8 cellular contexts compared by ENCODE assay signal in genomic region chrX:65667157-65667502, GRCh38. TPM values are rescaled to one million over a fixed set of nuclear protein-coding genes. Genes with fewer than 3 reads are reported as not detected.
A peak's percentile ranks its signal among the peaks of the same experiment; 100 is the strongest.
DNase-seq lines count a peak whose midpoint lies in the region; ATAC-seq and TF ChIP-seq lines count a peak whose summit lies in the region.

No MANE protein-coding gene starts in this region.

- no peaks in the 10 kb centered on the region for H3K9me3 ChIP-seq in left ventricle myocardium inferior (replicated peaks)
- no peaks in the 10 kb centered on the region for H3K9me3 ChIP-seq in lung (ENCODE audit: control insufficient read depth in 2 of 2, insufficient read depth in 1 of 2, low read length in 1 of 2)
- H3K9me3 ChIP-seq in vagina = no peaks in the 10 kb centered on the region

- H3K27ac ChIP-seq in left ventricle myocardium inferior (replicated peaks) (peak overlapping the region; percentile 96), lung (ENCODE audit: low read depth in 1 of 2, low read length in 1 of 2) (peak overlapping the region; percentile 64 to 95), vagina (peak overlapping the region; percentile 98)

- peaks cover 30% of the 10 kb centered on the region for H3K36me3 Mint-ChIP-seq in T-cell

- H3K4me1 ChIP-seq in left ventricle myocardium inferior (peaks cover 40% of the 10 kb centered on the region), lung (ENCODE audit: control insufficient read depth in 2 of 2, insufficient read depth in 2 of 2, low read length in 2 of 2) (peaks cover 4 to 5% of the 10 kb centered on the region in 2 donors), vagina (peaks cover 20% of the 10 kb centered on the region)

- TF ChIP-seq POLR2A in vagina (IDR thresholded peaks at IDR 0.05) = no peak

- H3K4me3 Mint-ChIP-seq in T-cell = peak overlapping the region; percentile 74 to 90 (median 78)

- POLR2A ChIA-PET in T-cell (lab: Charles Lee) = interaction anchor here in 1 of 2 donors (0.6 kb wide), 1 partner anchor 71 kb away, joined by 7 read pairs; no protein-coding TSS in a partner anchor

- peak overlapping the region; percentile 63 to 85 for H3K27ac Mint-ChIP-seq in T-cell

- H3K27me3 Mint-ChIP-seq in T-cell = peaks cover 0 to 5% of the 10 kb centered on the region in 2 donors

- H3K4me3 ChIP-seq in left ventricle myocardium inferior = peak overlapping the region; percentile 81
- H3K4me3 ChIP-seq in lung = no peak overlapping the region
- peak overlapping the region; percentile 74 to 76 for H3K4me3 ChIP-seq in vagina

- ATAC-seq in left ventricle myocardium superior (no peak), T-cell (replicated peaks in 1 of 4) (no peak), lung (ENCODE audit: insufficient read depth, low FRiP score) (no peak)

- no peak for TF ChIP-seq CTCF in left ventricle myocardium inferior (IDR thresholded peaks at IDR 0.05; ENCODE audit: borderline replicate concordance)
- no peak for TF ChIP-seq CTCF in lung (IDR thresholded peaks at IDR 0.05; ENCODE audit: control extremely low read depth, extremely low read depth)
- TF ChIP-seq CTCF in vagina (IDR thresholded peaks at IDR 0.05) = no peak

- no peaks in the 10 kb centered on the region for H3K9me3 Mint-ChIP-seq in T-cell

- CTCF ChIA-PET in T-cell (lab: Charles Lee) = interaction anchor here (0.6 to 0.7 kb wide), 2 partner anchors 37 to 58 kb away, joined by 3 to 5 read pairs; no protein-coding TSS in a partner anchor

- DNase-seq in left ventricle myocardium inferior = no peak
- DNase-seq in left ventricle myocardium superior = no peak
- no peak for DNase-seq in T-cell
- DNase-seq in lung (ENCODE audit: low spot score) = no peak
- no peak for DNase-seq in vagina (ENCODE audit: extremely low spot score in 2 of 2)
- no peak for DNase-seq in COLO829 (ENCODE audit: low spot score)
- DNase-seq in DMS53 treated with DMSO at 0.1 percent for 48 hours (lab: John Stamatoyannopoulos, UW; ENCODE audit: unreplicated experiment) = no peak
- DNase-seq in NCI-H187 treated with DMSO at 0.1 percent for 48 hours (lab: John Stamatoyannopoulos, UW) = no peak

- H3K27me3 ChIP-seq in left ventricle myocardium inferior (ENCODE audit: low read depth) (no peaks in the 10 kb centered on the region), lung (ENCODE audit: control insufficient read depth, insufficient read depth) (no peaks in the 10 kb centered on the region), vagina (no peaks in the 10 kb centered on the region)

- intact Hi-C loops in left ventricle myocardium inferior (cut with micrococcal nuclease) = loop anchor here (5.0 kb wide), 1 partner anchor 65 kb away; no protein-coding TSS in a partner anchor
- intact Hi-C loops in left ventricle myocardium superior (cut with micrococcal nuclease) = no loop called here
- intact Hi-C loops in vagina (cut with DNase I) = no loop called here

- 4 to 41% methylated on average over 2 to 6 of the region's 6 CpGs for WGBS in lung, 2 donors

- H3K36me3 ChIP-seq in left ventricle myocardium inferior (no peaks in the 10 kb centered on the region), lung (ENCODE audit: control insufficient read depth in 2 of 2, insufficient read depth in 2 of 2, low read length in 2 of 2) (no peaks in the 10 kb centered on the region), vagina (no peaks in the 10 kb centered on the region)

- peaks cover 31 to 49% (median 44%) of the 10 kb centered on the region in 3 donors for H3K4me1 Mint-ChIP-seq in T-cell

RNA-seq across cellular contexts. Expression of gene MSN, which starts 0.3 kb away (rescaled TPM):
- total RNA-seq in left ventricle myocardium inferior (107 TPM), left ventricle myocardium superior (91.2 TPM), T-cell (100 to 1,000 TPM; 324 to 383 (median 348) TPM), lung (100 to 1,000 TPM; 228 to 399 TPM), vagina (192 TPM)
- 100 to 1,000 TPM; 168 to 371 TPM for polyA plus RNA-seq in lung
